9 cellular contexts compared by ENCODE assay signal in the genomic region with DNA sequence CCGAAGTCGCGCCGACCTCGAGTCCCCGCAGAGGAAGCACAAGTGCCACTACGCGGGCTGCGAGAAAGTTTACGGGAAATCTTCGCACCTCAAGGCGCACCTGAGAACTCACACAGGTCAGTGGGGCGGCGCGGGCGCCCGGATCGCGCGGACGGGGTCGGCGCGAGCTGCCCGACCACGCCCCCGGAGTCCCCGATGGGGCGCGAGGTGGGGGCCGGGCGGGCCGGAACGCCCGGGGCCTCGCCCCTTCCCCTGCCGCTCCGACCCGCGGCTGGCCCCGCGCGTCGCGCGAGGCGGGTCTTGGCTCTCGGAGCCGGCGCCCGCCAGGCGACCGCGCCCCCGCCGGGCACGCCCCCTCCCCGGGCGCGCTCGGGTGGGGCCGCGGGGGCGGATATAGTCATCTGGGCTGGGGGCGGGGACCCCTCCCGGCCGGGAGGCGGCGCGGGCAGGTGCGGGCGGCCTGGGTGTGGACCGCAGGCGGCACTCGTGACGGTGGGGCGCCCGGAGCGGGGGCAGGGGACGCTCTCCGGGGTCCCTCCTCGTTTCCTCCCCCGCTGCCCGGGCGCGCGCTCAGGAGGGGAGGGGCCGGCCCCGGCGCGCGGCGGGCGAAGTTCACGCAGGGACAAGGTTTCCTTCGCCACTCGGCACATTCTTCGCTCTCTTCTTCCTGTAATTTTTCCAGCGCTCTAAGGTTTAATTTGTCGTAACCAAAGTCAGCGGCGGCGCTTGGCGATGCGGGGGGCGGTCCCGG. TPM values are rescaled to one million over a fixed set of nuclear protein-coding genes. Genes with fewer than 3 reads are reported as not detected.
DNase-seq lines count a peak whose midpoint lies in the region; ATAC-seq, FAIRE-seq and TF ChIP-seq lines count a peak whose summit lies in the region.
"Had no signal": no experiment of that assay in that cellular context is flagged by ENCODE, and none has a peak within 500 bp of the region (broad histone marks: within the 10 kb centered on the region; RNA-seq: fewer than 3 reads in every experiment).

No MANE protein-coding gene starts in this region.

- H3K4me1 ChIP-seq in HepG2 (ENCODE audit: insufficient read depth, low read length): peaks cover 52% of the 10 kb centered on the region

- 0% methylated on average over 13 of the region's 107 CpGs for WGBS in HepG2 (ENCODE audit: low lambda C conversion rate)

- TF ChIP-seq CTCF in HepG2 (CRISPR knock-in tag; IDR thresholded peaks at IDR 0.05): no peak

- POLR2A ChIA-PET in HepG2 (lab: Yijun Ruan, JAX): interaction anchor here (4.6 kb wide), 1 partner anchor 30 kb away, joined by 26 read pairs; no protein-coding TSS in a partner anchor

- peak overlapping the region; percentile 75 to 89 (median 80) for H3K4me3 ChIP-seq in HepG2 (replicated peaks in 1 of 3; ENCODE audit: insufficient read depth in 1 of 3, low read depth in 2 of 3, low read length in 3 of 3)

- TF ChIP-seq RAD21 in HepG2 (CRISPR knock-in tag; IDR thresholded peaks at IDR 0.05): no peak

- H3K79me2 ChIP-seq in HepG2 (ENCODE audit: insufficient read depth, low read length): peaks cover 46% of the 10 kb centered on the region

- H3K27ac ChIP-seq in cingulate gyrus (ENCODE audit: low read depth, low read length): peak overlapping the region; percentile 60
- H3K27ac ChIP-seq in HepG2 (ENCODE audit: extremely low read length, insufficient read depth, low read length): peak overlapping the region; percentile 79

- no peaks in the 10 kb centered on the region; a peak in 1 of 5 replicates for H3K27me3 ChIP-seq in HepG2 (ENCODE audit: control insufficient read depth in 1 of 2, insufficient read depth in 2 of 2, low read length in 2 of 2)

- ATAC-seq in HepG2: peak; percentile 2
- ATAC-seq in HG03378 (IDR thresholded peaks at IDR 0.05; ENCODE audit: unreplicated experiment): no peak

- BruUV-seq in HepG2 (replicated peaks; lab: Mats Ljungman, UMichigan): no TSS peak

- H3K9ac ChIP-seq in HepG2 (ENCODE audit: insufficient read depth, low read depth, low read length): peak overlapping the region; percentile 73

- H3K36me3 ChIP-seq in HepG2 (replicated peaks in 1 of 2; ENCODE audit: control insufficient read depth in 1 of 2, insufficient read depth in 2 of 2, low read length in 2 of 2): no peaks in the 10 kb centered on the region

- intact Hi-C loops in HepG2 (cut with micrococcal nuclease; ENCODE audit: unreplicated experiment): loop anchor here (1.0 to 10.0 kb wide), 3 partner anchors 57 to 112 kb away; no protein-coding TSS in a partner anchor

- DNase-seq in DMS 273 (lab: John Stamatoyannopoulos, UW; ENCODE audit: unreplicated experiment) (peak; percentile 84), DMS 273 treated with DMSO at 0.1 percent for 48 hours (lab: John Stamatoyannopoulos, UW) (no peak), M059J (ENCODE audit: low read depth) (peak; percentile 30), HepG2 (ENCODE audit: low spot score) (peak; percentile 21)
- DNase-seq in activated CD4-positive, CD25-positive, alpha-beta regulatory T cell treated with anti-CD3 and anti-CD28 coated beads, Interleukin-2, amount 50 U/mL, for 16 hours (ENCODE audit: low read depth, low spot score): peak; percentile 55
- peak; percentile 51 to 56 for DNase-seq in stimulated activated CD4-positive, alpha-beta T cell treated with anti-CD3 and anti-CD28 coated beads, Interleukin-4, amount 100 ng/mL, for 48 hours (ENCODE audit: low read depth in 2 of 2)

- H3K9me3 ChIP-seq in HepG2 (ENCODE audit: low read length): no peaks in the 10 kb centered on the region

- peaks cover 24% of the 10 kb centered on the region for H4K20me1 ChIP-seq in HepG2 (ENCODE audit: insufficient read depth, low read length)

- peak overlapping the region; percentile 84 for H3K4me2 ChIP-seq in HepG2 (ENCODE audit: low read depth, low read length)

- H2AFZ ChIP-seq in HepG2 (ENCODE audit: low read length): no peak overlapping the region

- CTCF ChIA-PET in HepG2 (lab: Yijun Ruan, JAX; ENCODE audit: low intra/inter-chr PET ratio, low total read pairs): no interaction called here

- TF ChIP-seq EP300 in HepG2 (IDR thresholded peaks at IDR 0.05; ENCODE audit: low read depth in 2 of 2, low read length in 2 of 2) (no peak), HepG2 (CRISPR knock-in tag; IDR thresholded peaks at IDR 0.05; ENCODE audit: borderline replicate concordance) (no peak)

- no peak for TF ChIP-seq POLR2A in HepG2 (IDR thresholded peaks at IDR 0.05; ENCODE audit: insufficient read depth in 1 of 2, low read depth in 2 of 2, low read length in 2 of 2)

- no peak for FAIRE-seq in HepG2 (lab: Jason Lieb, UNC)
- FAIRE-seq: A204.1 had no signal

- in situ Hi-C loops in HepG2 (cut with HindIII; ENCODE audit: extremely low pct_ligation_motif_present, low pct_unique_long_range_greater_than_20kb): no loop called here

TF ChIP-seq in HepG2, 621 proteins besides CTCF, POLR2A, EP300 and RAD21 (continues in another document):
- TF ChIP-seq ZBTB7A (CRISPR knock-in tag; IDR thresholded peaks at IDR 0.05): no peak
- TF ChIP-seq THYN1 (CRISPR knock-in tag; IDR thresholded peaks at IDR 0.05; ENCODE audit: borderline replicate concordance, low read depth): no peak
- TF ChIP-seq PRDM15 (CRISPR knock-in tag; IDR thresholded peaks at IDR 0.05): peak; percentile 81
- no peak for TF ChIP-seq ZNF337 (CRISPR knock-in tag; IDR thresholded peaks at IDR 0.05; ENCODE audit: borderline replicate concordance, low read depth)
- no peak for TF ChIP-seq HMG20B (CRISPR knock-in tag; conservative IDR thresholded peaks at IDR 0.05)
- TF ChIP-seq KDM5B (CRISPR knock-in tag; IDR thresholded peaks at IDR 0.05; ENCODE audit: borderline replicate concordance): no peak
- TF ChIP-seq ESRRA (CRISPR knock-in tag; IDR thresholded peaks at IDR 0.05; ENCODE audit: low read depth): no peak
- TF ChIP-seq MYC (CRISPR knock-in tag; IDR thresholded peaks at IDR 0.05; ENCODE audit: borderline replicate concordance): peak; percentile 41; the same call in 1 of the 2 replicates
- TF ChIP-seq JUN (CRISPR knock-in tag; IDR thresholded peaks at IDR 0.05): no peak
- TF ChIP-seq ZNF232 (CRISPR knock-in tag; IDR thresholded peaks at IDR 0.05; ENCODE audit: borderline replicate concordance): no peak
- TF ChIP-seq NFRKB (IDR thresholded peaks at IDR 0.05): no peak
- no peak for TF ChIP-seq ZNF230 (CRISPR knock-in tag; IDR thresholded peaks at IDR 0.05)
- no peak for TF ChIP-seq TOE1 (CRISPR knock-in tag; IDR thresholded peaks at IDR 0.05)
- no peak for TF ChIP-seq JDP2 (CRISPR knock-in tag; IDR thresholded peaks at IDR 0.05; ENCODE audit: borderline replicate concordance)

RNA-seq across cellular contexts. Expression of gene KLF13, which starts 1.2 kb away (rescaled TPM):
- 7.3 and 16.8 TPM in 2 replicates for total RNA-seq in M059J (2014; rRNA removed; shearing (Covaris generic))
- 25.1 and 27.8 TPM in 2 replicates for total RNA-seq in HepG2 (2016; rRNA removed; fragmentation: Illumina TruSeq; extraction: Trizol)
- 1.4 and 2.8 TPM in 2 replicates for total RNA-seq in HepG2 (2016; cell fraction: cytosol; rRNA removed; fragmentation: Illumina TruSeq; extraction: Trizol; ENCODE audit: low read depth)
- 21.2 and 24.1 TPM in 2 replicates for total RNA-seq in HepG2 (2016; cell fraction: insoluble cytoplasmic fraction; rRNA removed; fragmentation: Illumina TruSeq; extraction: Trizol)
- total RNA-seq in HepG2 (2016; cell fraction: membrane; rRNA removed; fragmentation: Illumina TruSeq; extraction: Trizol): 6.8 and 8.3 TPM in 2 replicates
- 13.1 and 18.9 TPM in 2 replicates for total RNA-seq in HepG2 (2016; cell fraction: nucleus; rRNA removed; fragmentation: Illumina TruSeq; extraction: Trizol)
- 16.8 and 18.8 TPM in 2 replicates for polyA plus RNA-seq in HepG2 (2011; rRNA removed)
- polyA plus RNA-seq in HepG2 (2011; cell fraction: cytosol; rRNA removed): 9.1 and 11.1 TPM in 2 replicates
- 12.3 and 14.2 TPM in 2 replicates for polyA plus RNA-seq in HepG2 (2011; cell fraction: nucleus; rRNA removed)
- polyA plus RNA-seq in HepG2 (2012): 22.0 and 24.4 TPM in 2 replicates
- polyA plus RNA-seq in HepG2 (2016; cell fraction: cytosol; fragmentation: Illumina TruSeq; extraction: Trizol; ENCODE audit: low read depth): 1.1 and 2.1 TPM in 2 replicates
- polyA plus RNA-seq in HepG2 (2016; cell fraction: insoluble cytoplasmic fraction; fragmentation: Illumina TruSeq; extraction: Trizol; ENCODE audit: low read depth): 31.2 and 34.3 TPM in 2 replicates
- polyA plus RNA-seq in HepG2 (2016; cell fraction: membrane; fragmentation: Illumina TruSeq; extraction: Trizol; ENCODE audit: low read depth): 5.5 and 7.5 TPM in 2 replicates
- 30.0 and 34.4 TPM in 2 replicates for polyA plus RNA-seq in HepG2 (2016; cell fraction: nucleus; fragmentation: Illumina TruSeq; extraction: Trizol; ENCODE audit: insufficient read depth, low read depth)
- polyA minus RNA-seq in HepG2 (2011; rRNA and poly(A)+ RNA removed; ENCODE audit: low replicate concordance): 23.8 and 65.8 TPM in 2 replicates
- 12.2 and 13.9 TPM in 2 replicates for polyA minus RNA-seq in HepG2 (2011; cell fraction: cytosol; rRNA and poly(A)+ RNA removed)
- polyA minus RNA-seq in HepG2 (2011; cell fraction: nucleus; rRNA and poly(A)+ RNA removed): 6.3 and 8.8 TPM in 2 replicates
